In the genomic region with DNA sequence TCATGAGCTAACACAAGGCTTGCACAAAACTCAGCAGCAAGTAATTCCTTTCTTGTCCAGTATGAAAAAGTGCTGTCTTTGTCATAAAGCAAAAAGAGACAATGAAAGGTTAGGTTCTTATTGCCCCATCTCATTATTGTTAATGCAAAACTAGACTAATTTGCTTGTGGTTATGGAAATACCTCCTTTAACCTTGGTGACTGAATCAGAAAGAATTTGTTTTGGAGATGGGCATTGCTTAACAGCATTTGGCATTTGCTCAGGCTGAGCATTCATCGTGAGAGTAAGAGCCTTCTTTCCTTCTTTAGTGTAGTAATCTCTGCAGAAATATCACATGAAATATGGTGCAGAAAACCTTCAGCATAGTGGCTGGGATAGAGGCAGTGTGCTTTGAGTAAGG, we compare ENCODE assay signal across 14 cellular contexts.
DNase-seq lines count a peak whose midpoint lies in the region; TF ChIP-seq lines count a peak whose summit lies in the region.
"Had no signal": no experiment of that assay in that cellular context is flagged by ENCODE, and none has a peak within 500 bp of the region (broad histone marks: within the 10 kb centered on the region; RNA-seq: fewer than 3 reads in every experiment).

No MANE protein-coding gene starts in this region.

- no peak for TF ChIP-seq CTCF in AG09309 (IDR thresholded peaks at IDR 0.05; ENCODE audit: control insufficient read depth, insufficient read depth, low read depth, low read length, missing control alignments)
- TF ChIP-seq CTCF in MM.1S (IDR thresholded peaks at IDR 0.05; ENCODE audit: low read length): no peak
- peak; percentile 3 for TF ChIP-seq CTCF in epithelial cell of proximal tubule (conservative IDR thresholded peaks at IDR 0.05; ENCODE audit: low read depth, low read length)
- TF ChIP-seq CTCF in sigmoid colon (IDR thresholded peaks at IDR 0.05): no peak
- no peak for TF ChIP-seq CTCF in suprapubic skin (IDR thresholded peaks at IDR 0.05)

- H3K79me2 ChIP-seq in MM.1S (ENCODE audit: low read length): no peaks in the 10 kb centered on the region

- TF ChIP-seq EP300 in sigmoid colon (IDR thresholded peaks at IDR 0.05): no peak
- no peak for TF ChIP-seq EP300 in suprapubic skin (IDR thresholded peaks at IDR 0.05)

- H3K36me3 ChIP-seq in MM.1S (replicated peaks; ENCODE audit: insufficient read depth, low read length) (no peaks in the 10 kb centered on the region), sigmoid colon (no peaks in the 10 kb centered on the region), suprapubic skin (no peaks in the 10 kb centered on the region)

- intact Hi-C loops in sigmoid colon (cut with DNase I): no loop called here

- H3K9ac ChIP-seq in MM.1S (ENCODE audit: low read length): no peak overlapping the region

- no peaks in the 10 kb centered on the region for H3K9me2 ChIP-seq in MM.1S (replicated peaks; ENCODE audit: insufficient read depth, low read length)

- no peak overlapping the region for H2AFZ ChIP-seq in MM.1S (ENCODE audit: low read length)
- H2AFZ ChIP-seq: GM23338 had no signal

- DNase-seq in AG09309 (ENCODE audit: low read depth) (peak; percentile 66), MM.1S (no peak), epithelial cell of proximal tubule (ENCODE audit: low read depth) (peak; percentile 95), medulla oblongata (ENCODE audit: extremely low spot score) (peak; percentile 3), GDM1 (lab: John Stamatoyannopoulos, UW) (no peak), sigmoid colon (no peak), suprapubic skin (ENCODE audit: low spot score in 2 of 2) (no peak)
- DNase-seq in activated CD4-positive, alpha-beta T cell treated with anti-CD3 and anti-CD28 coated beads for 48 hours: no peak
- DNase-seq: activated CD4-positive, CD25-positive, alpha-beta regulatory T cell; activated naive CD4-positive, alpha-beta T cell treated with anti-CD3 and anti-CD28 coated beads, Interleukin-2, amount 50 U/mL, for 16 hours; hypothalamus; stimulated activated CD4-positive, alpha-beta T cell treated with anti-CD3 and anti-CD28 coated beads, Interleukin-2, amount 100 ng/mL, for 24 hours had no signal

- H3K9me3 ChIP-seq in MM.1S (replicated peaks; ENCODE audit: insufficient read depth, low read length) (no peaks in the 10 kb centered on the region), sigmoid colon (no peaks in the 10 kb centered on the region), suprapubic skin (no peaks in the 10 kb centered on the region)

- H3K4me2 ChIP-seq in MM.1S (ENCODE audit: low read depth, low read length): 0 out of 2 replicates have a peak overlapping the region, but pooled peaks have one; percentile 3
- H3K4me2 ChIP-seq: GM23338 had no signal

- no peak overlapping the region for H3K4me3 ChIP-seq in AG09309 (ENCODE audit: control insufficient read depth, low read depth, low read length)
- no peak overlapping the region for H3K4me3 ChIP-seq in MM.1S (ENCODE audit: low read length)
- H3K4me3 ChIP-seq in epithelial cell of proximal tubule (ENCODE audit: low read depth, low read length): no peak overlapping the region
- no peak overlapping the region for H3K4me3 ChIP-seq in sigmoid colon
- H3K4me3 ChIP-seq in suprapubic skin: no peak overlapping the region
- H3K4me3 ChIP-seq: GM23338 had no signal

- 42 to 71% methylated on average over 1 of the region's 1 CpG for WGBS in sigmoid colon, 2 donors
- WGBS in suprapubic skin: 21% methylated on average over 1 of the region's 1 CpG

- H3K4me1 ChIP-seq in MM.1S (ENCODE audit: low read length): 0 out of 2 replicates have a peak, but pooled peaks cover 4% of the 10 kb centered on the region
- no peaks in the 10 kb centered on the region for H3K4me1 ChIP-seq in sigmoid colon
- H3K4me1 ChIP-seq in suprapubic skin: no peaks in the 10 kb centered on the region

- no peak for TF ChIP-seq POLR2A in sigmoid colon (IDR thresholded peaks at IDR 0.05)
- TF ChIP-seq POLR2A in suprapubic skin (IDR thresholded peaks at IDR 0.05): no peak

- H3F3A ChIP-seq in MM.1S (ENCODE audit: insufficient read depth, low read length): no peaks in the 10 kb centered on the region

- H4K20me1 ChIP-seq in MM.1S (ENCODE audit: insufficient read depth, low read length): no peaks in the 10 kb centered on the region

- no peak overlapping the region for H3K27ac ChIP-seq in MM.1S (ENCODE audit: low read length)
- H3K27ac ChIP-seq in sigmoid colon: no peak overlapping the region
- H3K27ac ChIP-seq in suprapubic skin: no peak overlapping the region
- H3K27ac ChIP-seq: RWPE1 had no signal

- H3K27me3 ChIP-seq in MM.1S (replicated peaks; ENCODE audit: insufficient read depth, low read length): no peaks in the 10 kb centered on the region
- H3K27me3 ChIP-seq in sigmoid colon: no peaks in the 10 kb centered on the region
- H3K27me3 ChIP-seq in suprapubic skin: no peaks in the 10 kb centered on the region

Comparison
In these comparisons a context has a peak if more than half of its experiments do, and no peak if none do; other contexts are left out.
1. DNase-seq: peak in AG09309 (single experiment), epithelial cell of proximal tubule (single experiment) and medulla oblongata (single experiment); none in MM.1S (single experiment), GDM1 (single experiment), sigmoid colon (single experiment), activated CD4-positive, alpha-beta T cell treated with anti-CD3 and anti-CD28 coated beads for 48 hours (single experiment) and suprapubic skin (0 of 2).